ENCODE assay signal across 1 cellular context in genomic region chr22:39947488-39948216, GRCh38.
TF ChIP-seq lines count a peak whose summit lies in the region.

No MANE protein-coding gene starts in this region.

TF ChIP-seq in H1, 55 proteins besides CTCF, POLR2A, EP300 and RAD21:
- TF ChIP-seq BACH1 (IDR thresholded peaks at IDR 0.05; ENCODE audit: low read length) (no peak), HDAC6 (IDR thresholded peaks at IDR 0.05; ENCODE audit: low read depth, low read length) (no peak), SIN3A (conservative IDR thresholded peaks at IDR 0.05 in 1 of 2, IDR thresholded peaks at IDR 0.05 in 1 of 2; ENCODE audit: low read depth in 1 of 2, low read length in 2 of 2) (no peak), RFX5 (IDR thresholded peaks at IDR 0.05; ENCODE audit: borderline replicate concordance, low read depth, low read length) (no peak), GABPA (IDR thresholded peaks at IDR 0.05; ENCODE audit: borderline replicate concordance, insufficient read depth, low read length) (no peak), KDM1A (IDR thresholded peaks at IDR 0.05; ENCODE audit: borderline replicate concordance, low read length) (no peak), SIX5 (IDR thresholded peaks at IDR 0.05; ENCODE audit: low read depth, low read length) (no peak), PHF8 (conservative IDR thresholded peaks at IDR 0.05; ENCODE audit: low read depth, low read length) (no peak), JUN (IDR thresholded peaks at IDR 0.05; ENCODE audit: low read depth, low read length) (no peak), EGR1 (IDR thresholded peaks at IDR 0.05; ENCODE audit: borderline replicate concordance, low read depth, low read length) (no peak), NRF1 (IDR thresholded peaks at IDR 0.05; ENCODE audit: low read depth, low read length) (no peak), SP1 (IDR thresholded peaks at IDR 0.05; ENCODE audit: low read depth, low read length) (no peak), TAF1 (IDR thresholded peaks at IDR 0.05; ENCODE audit: low read depth, low read length) (no peak), ASH2L (IDR thresholded peaks at IDR 0.05; ENCODE audit: low read length) (no peak), ATF3 (IDR thresholded peaks at IDR 0.05; ENCODE audit: insufficient read depth, low read depth, low read length) (no peak)
- TF ChIP-seq, protein P1, sequence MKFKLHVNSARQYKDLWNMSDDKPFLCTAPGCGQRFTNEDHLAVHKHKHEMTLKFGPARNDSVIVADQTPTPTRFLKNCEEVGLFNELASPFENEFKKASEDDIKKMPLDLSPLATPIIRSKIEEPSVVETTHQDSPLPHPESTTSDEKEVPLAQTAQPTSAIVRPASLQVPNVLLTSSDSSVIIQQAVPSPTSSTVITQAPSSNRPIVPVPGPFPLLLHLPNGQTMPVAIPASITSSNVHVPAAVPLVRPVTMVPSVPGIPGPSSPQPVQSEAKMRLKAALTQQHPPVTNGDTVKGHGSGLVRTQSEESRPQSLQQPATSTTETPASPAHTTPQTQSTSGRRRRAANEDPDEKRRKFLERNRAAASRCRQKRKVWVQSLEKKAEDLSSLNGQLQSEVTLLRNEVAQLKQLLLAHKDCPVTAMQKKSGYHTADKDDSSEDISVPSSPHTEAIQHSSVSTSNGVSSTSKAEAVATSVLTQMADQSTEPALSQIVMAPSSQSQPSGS (IDR thresholded peaks at IDR 0.05; ENCODE audit: low read length): no peak
- TF ChIP-seq, protein P2, sequence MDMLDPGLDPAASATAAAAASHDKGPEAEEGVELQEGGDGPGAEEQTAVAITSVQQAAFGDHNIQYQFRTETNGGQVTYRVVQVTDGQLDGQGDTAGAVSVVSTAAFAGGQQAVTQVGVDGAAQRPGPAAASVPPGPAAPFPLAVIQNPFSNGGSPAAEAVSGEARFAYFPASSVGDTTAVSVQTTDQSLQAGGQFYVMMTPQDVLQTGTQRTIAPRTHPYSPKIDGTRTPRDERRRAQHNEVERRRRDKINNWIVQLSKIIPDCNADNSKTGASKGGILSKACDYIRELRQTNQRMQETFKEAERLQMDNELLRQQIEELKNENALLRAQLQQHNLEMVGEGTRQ (IDR thresholded peaks at IDR 0.05; ENCODE audit: low read length): no peak
- TF ChIP-seq, protein P3, sequence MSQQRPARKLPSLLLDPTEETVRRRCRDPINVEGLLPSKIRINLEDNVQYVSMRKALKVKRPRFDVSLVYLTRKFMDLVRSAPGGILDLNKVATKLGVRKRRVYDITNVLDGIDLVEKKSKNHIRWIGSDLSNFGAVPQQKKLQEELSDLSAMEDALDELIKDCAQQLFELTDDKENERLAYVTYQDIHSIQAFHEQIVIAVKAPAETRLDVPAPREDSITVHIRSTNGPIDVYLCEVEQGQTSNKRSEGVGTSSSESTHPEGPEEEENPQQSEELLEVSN (IDR thresholded peaks at IDR 0.05): no peak
